In the genomic region with DNA sequence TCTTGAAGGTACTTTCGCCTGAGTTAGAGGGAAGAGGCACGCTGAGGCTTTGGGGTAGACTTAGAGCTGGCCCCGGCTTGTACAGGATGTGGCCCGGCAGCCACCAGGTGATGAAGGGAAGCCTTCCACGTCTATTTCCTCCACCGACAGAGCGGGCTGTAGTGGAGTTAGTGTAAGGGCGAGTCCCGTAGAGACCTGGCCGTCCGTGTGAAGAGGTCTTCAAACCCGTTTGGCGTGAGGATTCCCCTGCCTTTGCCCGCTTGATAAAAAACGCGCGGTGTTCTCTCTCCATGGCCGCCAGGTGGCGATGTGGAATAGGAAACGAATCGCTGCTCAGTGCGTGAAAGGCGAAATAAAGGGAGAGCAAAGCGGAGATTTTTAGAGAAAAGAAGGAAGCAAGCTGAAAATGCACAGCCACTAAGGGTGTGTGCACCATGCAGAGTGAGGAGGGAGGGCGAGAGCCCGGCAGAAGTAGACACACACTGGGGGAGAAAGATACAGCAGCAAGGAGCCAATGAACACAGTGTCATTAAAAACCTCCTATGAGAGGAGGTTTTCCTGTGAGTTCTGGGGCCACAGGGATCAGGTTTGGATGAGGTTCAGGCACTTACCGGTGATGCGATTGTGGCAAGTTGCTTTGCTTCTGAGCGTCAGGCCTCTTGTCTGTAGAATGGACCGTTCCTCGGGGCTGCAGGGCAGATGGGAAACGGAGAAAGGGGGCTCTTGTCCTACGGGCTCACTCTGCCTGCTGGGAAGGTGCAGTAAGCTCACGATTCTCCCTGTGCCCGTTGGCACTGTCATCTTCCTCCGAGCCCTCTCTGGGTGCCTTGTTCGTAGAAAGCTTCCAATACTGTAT, we compare ENCODE assay signal across 8 cellular contexts. TPM values are rescaled to one million over a fixed set of nuclear protein-coding genes. Genes with fewer than 3 reads are reported as not detected.
DNase-seq lines count a peak whose midpoint lies in the region; ATAC-seq and TF ChIP-seq lines count a peak whose summit lies in the region.

No MANE protein-coding gene starts in this region.

- peak overlapping the region; percentile 41 for H3K4me3 Mint-ChIP-seq in natural killer cell

- H3K27ac ChIP-seq in C4-2B (no peak overlapping the region; the same call in 1 of the 2 replicates), OCI-LY3 (ENCODE audit: low read length) (no peak overlapping the region), esophagus muscularis mucosa (replicated peaks in 1 of 4) (no peak overlapping the region)

- DNase-seq in HUDEP-2 (lab: John Stamatoyannopoulos, UW; ENCODE audit: unreplicated experiment in 76 of 76) = peak in 58 of 76 experiments; percentile 1 to 73 (median 33)
- DNase-seq in activated T-cell treated with anti-CD3 and anti-CD28 coated beads for 24 hours (ENCODE audit: low read depth) = peak; percentile 61
- no peak for DNase-seq in esophagus muscularis mucosa (ENCODE audit: extremely low spot score)
- DNase-seq in natural killer cell = peak; percentile 44
- peak; percentile 24 to 64 (median 47) for DNase-seq in stimulated activated naive CD4-positive, alpha-beta T cell (lab: John Stamatoyannopoulos, UW)

- H3K27ac Mint-ChIP-seq in natural killer cell = no peak overlapping the region

- peak; percentile 79 for ATAC-seq in GM19397 (IDR thresholded peaks at IDR 0.05; ENCODE audit: unreplicated experiment)
- peak; percentile 58 to 80 (median 68) for ATAC-seq in natural killer cell

- H3K4me3 ChIP-seq in OCI-LY3 (ENCODE audit: low read length) = peak overlapping the region; percentile 72
- H3K4me3 ChIP-seq in esophagus muscularis mucosa = peak overlapping the region in 2 of 4 donors; percentile 22 to 25

- H3K9me3 Mint-ChIP-seq in natural killer cell = no peaks in the 10 kb centered on the region

- peaks cover 8 to 13% of the 10 kb centered on the region in 2 donors for H3K4me1 Mint-ChIP-seq in natural killer cell

- TF ChIP-seq EP300 in esophagus muscularis mucosa (IDR thresholded peaks at IDR 0.05) = no peak

- TF ChIP-seq CTCF in C4-2B (conservative IDR thresholded peaks at IDR 0.05) (peak; percentile 91), OCI-LY3 (IDR thresholded peaks at IDR 0.05; ENCODE audit: low read depth, low read length) (peak; percentile 89), esophagus muscularis mucosa (IDR thresholded peaks at IDR 0.05) (peak; percentile 86 to 88 (median 87)), natural killer cell (IDR thresholded peaks at IDR 0.05) (peak; percentile 77)

- peaks cover 30 to 44% of the 10 kb centered on the region in 2 donors for H3K27me3 Mint-ChIP-seq in natural killer cell (ENCODE audit: low read depth in 2 of 2)

- intact Hi-C loops in esophagus muscularis mucosa (cut with DNase I) (loop anchor here (1.0 to 10.0 kb wide), 2 partner anchors 38 to 681 kb away; no protein-coding TSS in a partner anchor), natural killer cell (cut with micrococcal nuclease) (loop anchor here (1.0 to 5.0 kb wide), 2 partner anchors 679 to 1018 kb away; no protein-coding TSS in a partner anchor)

- H4K20me1 ChIP-seq in OCI-LY3 (ENCODE audit: insufficient read depth, low read length) = no peaks in the 10 kb centered on the region

- H3K36me3 ChIP-seq in OCI-LY3 (replicated peaks; ENCODE audit: low read depth, low read length) = no peaks in the 10 kb centered on the region
- no peaks in the 10 kb centered on the region for H3K36me3 ChIP-seq in esophagus muscularis mucosa

- no peak for TF ChIP-seq POLR2A in esophagus muscularis mucosa (IDR thresholded peaks at IDR 0.05; ENCODE audit: low read depth)

- H3K4me2 ChIP-seq in OCI-LY3 (ENCODE audit: low read length) = peak overlapping the region; percentile 87

- peaks cover 13% of the 10 kb centered on the region for H3K27me3 ChIP-seq in OCI-LY3 (ENCODE audit: low read depth, low read length)
- peaks cover 0 to 9% (median 0%) of the 10 kb centered on the region in 4 donors for H3K27me3 ChIP-seq in esophagus muscularis mucosa

- WGBS in esophagus muscularis mucosa = 12% methylated on average over 26 of the region's 37 CpGs

- peaks cover 9% of the 10 kb centered on the region for H3K4me1 ChIP-seq in OCI-LY3 (ENCODE audit: low read length)
- peaks cover 12 to 20% (median 19%) of the 10 kb centered on the region in 4 donors for H3K4me1 ChIP-seq in esophagus muscularis mucosa

- H3K79me2 ChIP-seq in OCI-LY3 (ENCODE audit: low read length) = no peaks in the 10 kb centered on the region

- peak overlapping the region; percentile 70 for H2AFZ ChIP-seq in OCI-LY3 (ENCODE audit: low read depth, low read length)

- H3K9ac ChIP-seq in OCI-LY3 (ENCODE audit: low read length) = peak overlapping the region; percentile 39; the same call in 1 of the 2 replicates

- H3K36me3 Mint-ChIP-seq in natural killer cell = no peaks in the 10 kb centered on the region

- no peaks in the 10 kb centered on the region for H3K9me3 ChIP-seq in OCI-LY3 (ENCODE audit: insufficient read depth, low read length)
- no peaks in the 10 kb centered on the region for H3K9me3 ChIP-seq in esophagus muscularis mucosa

RNA-seq across cellular contexts. Expression of a gene that starts 34.2 kb away (rescaled TPM):
- total RNA-seq in esophagus muscularis mucosa (100 to 1,000 TPM in 1 of 4 donors, 10 to 100 TPM in 3; 72.4 to 130 (median 78.1) TPM), natural killer cell (not detected)

RNA-seq across cellular contexts. Expression of a gene that starts 59.0 kb away (rescaled TPM):
- total RNA-seq in esophagus muscularis mucosa = not detected
- not detected for total RNA-seq in natural killer cell

Comparison
In these comparisons a context has a peak if more than half of its experiments do, and no peak if none do; other contexts are left out.
1. RNA of a gene that starts 34.2 kb away (total RNA-seq): 72.4 to 130 TPM in esophagus muscularis mucosa; not detected in natural killer cell; every median in the first group is over 10 times any median in the second.
2. Peak in every context shown above with its lines, with median percentiles within 50 percentile points of each other: CTCF ChIP-seq.